9 cellular contexts compared by ENCODE assay signal in genomic region chr19:1774999-1775772, GRCh38.
DNase-seq lines count a peak whose midpoint lies in the region; ATAC-seq and TF ChIP-seq lines count a peak whose summit lies in the region.
"Had no signal": no experiment of that assay in that cellular context is flagged by ENCODE, and none has a peak within 500 bp of the region (broad histone marks: within the 10 kb centered on the region; RNA-seq: fewer than 3 reads in every experiment).

No MANE protein-coding gene starts in this region.

- H3K27ac ChIP-seq in 22Rv1 = no peak overlapping the region

- TF ChIP-seq CTCF in 22Rv1 (IDR thresholded peaks at IDR 0.05) (peak; percentile 52), GM12873 (IDR thresholded peaks at IDR 0.05; ENCODE audit: insufficient read depth, low read depth, low read length, missing control alignments) (peak; percentile 64)

- DNase-seq in RPMI8226 (peak; percentile 53), germinal center (ENCODE audit: low spot score) (peak; percentile 66), amniotic stem cell (lab: John Stamatoyannopoulos, UW) (no peak), NCI-H1417 treated with DMSO at 0.1 percent for 48 hours (lab: John Stamatoyannopoulos, UW) (no peak)
- DNase-seq: activated T-cell treated with anti-CD3 and anti-CD28 coated beads, Interleukin-2, amount 50 U/mL, for 4 hours had no signal

- ATAC-seq in GM21528 (IDR thresholded peaks at IDR 0.05; ENCODE audit: low FRiP score, unreplicated experiment) = no peak
- no peak for ATAC-seq in GM18867 (IDR thresholded peaks at IDR 0.05; ENCODE audit: unreplicated experiment)

Comparison
In these comparisons a context has a peak if more than half of its experiments do, and no peak if none do; other contexts are left out.
1. DNase-seq: peak in RPMI8226 (single experiment) and germinal center (single experiment); none in amniotic stem cell (single experiment) and NCI-H1417 treated with DMSO at 0.1 percent for 48 hours (single experiment).